ENCODE assay signal across 16 cellular contexts in genomic region chrX:46665232-46666162, GRCh38.
DNase-seq lines count a peak whose midpoint lies in the region; ATAC-seq and FAIRE-seq lines count a peak whose summit lies in the region.
"Had no signal": no experiment of that assay in that cellular context is flagged by ENCODE, and none has a peak within 500 bp of the region (broad histone marks: within the 10 kb centered on the region; RNA-seq: fewer than 3 reads in every experiment).

No MANE protein-coding gene starts in this region.

- peak overlapping the region; percentile 83 for H3K27ac Mint-ChIP-seq in activated T-cell treated with anti-CD3 and anti-CD28 coated beads, Interleukin-2, amount 50 U/mL, for 24 hours
- H3K27ac Mint-ChIP-seq in activated T-helper 2 cell treated with anti-CD3 and anti-CD28 coated beads, Interferon-gamma antibody, Interleukin-2, Interleukin-4, amounts not matched to agents 10 μg/mL and 5 μg/mL and 100 μg/mL, durations not matched to agents 14 hours and 24 hours and 36 hours: peak overlapping the region; percentile 63
- no peak overlapping the region for H3K27ac Mint-ChIP-seq in stimulated activated effector memory CD8-positive, alpha-beta T cell treated with anti-CD3 and anti-CD28 coated beads, Interleukin-12 subunit alpha, Interleukin-12 subunit beta, amount 100 ng/mL, for 72 hours

- DNase-seq in activated T-cell treated with anti-CD3 and anti-CD28 coated beads, Interleukin-2, amount 50 U/mL, for 24 hours: peak; percentile 36
- no peak for DNase-seq in activated T-cell treated with anti-CD3 and anti-CD28 coated beads for 4 hours
- DNase-seq in LHCN-M2 (ENCODE audit: low read depth): peak; percentile 16
- DNase-seq in activated T-helper 2 cell treated with anti-CD3 and anti-CD28 coated beads, Interferon-gamma antibody, Interleukin-2, Interleukin-4, amounts not matched to agents 10 μg/mL and 5 μg/mL and 100 μg/mL, durations not matched to agents 14 hours and 24 hours and 36 hours (ENCODE audit: low spot score): no peak
- no peak for DNase-seq in stimulated activated effector memory CD8-positive, alpha-beta T cell treated with anti-CD3 and anti-CD28 coated beads, Interleukin-12 subunit alpha, Interleukin-12 subunit beta, amount 100 ng/mL, for 72 hours (ENCODE audit: low spot score in 2 of 2)
- DNase-seq in RPMI8226: no peak
- no peak for DNase-seq in urothelium cell line (ENCODE audit: low spot score)
- DNase-seq in SJCRH30: no peak
- DNase-seq: activated CD8-positive, alpha-beta memory T cell treated with anti-CD3 and anti-CD28 coated beads, Interleukin-2, amount 50 U/mL, for 4 hours; DMS53; mesendoderm; NCI-H1694; nucleus accumbens; thyroid gland had no signal

- no peaks in the 10 kb centered on the region for H3K9me3 Mint-ChIP-seq in activated T-cell treated with anti-CD3 and anti-CD28 coated beads, Interleukin-2, amount 50 U/mL, for 24 hours
- H3K9me3 Mint-ChIP-seq in activated T-helper 2 cell treated with anti-CD3 and anti-CD28 coated beads, Interferon-gamma antibody, Interleukin-2, Interleukin-4, amounts not matched to agents 10 μg/mL and 5 μg/mL and 100 μg/mL, durations not matched to agents 14 hours and 24 hours and 36 hours: no peaks in the 10 kb centered on the region
- no peaks in the 10 kb centered on the region for H3K9me3 Mint-ChIP-seq in stimulated activated effector memory CD8-positive, alpha-beta T cell treated with anti-CD3 and anti-CD28 coated beads, Interleukin-12 subunit alpha, Interleukin-12 subunit beta, amount 100 ng/mL, for 72 hours

- no peaks in the 10 kb centered on the region for H3K9me3 ChIP-seq in SJCRH30 (replicated peaks)
- H3K9me3 ChIP-seq: SJSA1, thyroid gland had no signal

- ATAC-seq in stimulated activated effector memory CD8-positive, alpha-beta T cell treated with anti-CD3 and anti-CD28 coated beads, Interleukin-12 subunit alpha, Interleukin-12 subunit beta, amount 100 ng/mL, for 72 hours: peak; percentile 81

- H3K4me3 Mint-ChIP-seq in activated T-cell treated with anti-CD3 and anti-CD28 coated beads, Interleukin-2, amount 50 U/mL, for 24 hours: no peak overlapping the region
- no peak overlapping the region for H3K4me3 Mint-ChIP-seq in activated T-helper 2 cell treated with anti-CD3 and anti-CD28 coated beads, Interferon-gamma antibody, Interleukin-2, Interleukin-4, amounts not matched to agents 10 μg/mL and 5 μg/mL and 100 μg/mL, durations not matched to agents 14 hours and 24 hours and 36 hours (ENCODE audit: low read depth)
- H3K4me3 Mint-ChIP-seq in stimulated activated effector memory CD8-positive, alpha-beta T cell treated with anti-CD3 and anti-CD28 coated beads, Interleukin-12 subunit alpha, Interleukin-12 subunit beta, amount 100 ng/mL, for 72 hours: no peak overlapping the region

- H3K36me3 ChIP-seq in SJCRH30: no peaks in the 10 kb centered on the region
- H3K36me3 ChIP-seq: SJSA1, thyroid gland had no signal

- FAIRE-seq in urothelium cell line (lab: Jason Lieb, UNC): no peak
- FAIRE-seq: frontal cortex had no signal

- H3K27me3 Mint-ChIP-seq in activated T-cell treated with anti-CD3 and anti-CD28 coated beads, Interleukin-2, amount 50 U/mL, for 24 hours: peaks cover 36% of the 10 kb centered on the region
- H3K27me3 Mint-ChIP-seq in activated T-helper 2 cell treated with anti-CD3 and anti-CD28 coated beads, Interferon-gamma antibody, Interleukin-2, Interleukin-4, amounts not matched to agents 10 μg/mL and 5 μg/mL and 100 μg/mL, durations not matched to agents 14 hours and 24 hours and 36 hours (ENCODE audit: low read depth): no peaks in the 10 kb centered on the region

- no peaks in the 10 kb centered on the region for H3K27me3 ChIP-seq in SJCRH30
- H3K27me3 ChIP-seq: SJSA1, thyroid gland had no signal

- H3K27ac ChIP-seq in SJCRH30: no peak overlapping the region
- H3K27ac ChIP-seq: SJSA1, thyroid gland had no signal

- no peak overlapping the region for H3K4me3 ChIP-seq in SJCRH30
- H3K4me3 ChIP-seq: SJSA1, thyroid gland had no signal

- H3K4me1 Mint-ChIP-seq in activated T-cell treated with anti-CD3 and anti-CD28 coated beads, Interleukin-2, amount 50 U/mL, for 24 hours (ENCODE audit: low read depth): peaks cover 24% of the 10 kb centered on the region
- peaks cover 16% of the 10 kb centered on the region for H3K4me1 Mint-ChIP-seq in activated T-helper 2 cell treated with anti-CD3 and anti-CD28 coated beads, Interferon-gamma antibody, Interleukin-2, Interleukin-4, amounts not matched to agents 10 μg/mL and 5 μg/mL and 100 μg/mL, durations not matched to agents 14 hours and 24 hours and 36 hours (ENCODE audit: low read depth)
- peaks cover 11% of the 10 kb centered on the region for H3K4me1 Mint-ChIP-seq in stimulated activated effector memory CD8-positive, alpha-beta T cell treated with anti-CD3 and anti-CD28 coated beads, Interleukin-12 subunit alpha, Interleukin-12 subunit beta, amount 100 ng/mL, for 72 hours

- no peaks in the 10 kb centered on the region for H3K4me1 ChIP-seq in SJCRH30
- H3K4me1 ChIP-seq: SJSA1, thyroid gland had no signal

- H3K36me3 Mint-ChIP-seq in activated T-cell treated with anti-CD3 and anti-CD28 coated beads, Interleukin-2, amount 50 U/mL, for 24 hours (ENCODE audit: low read depth): peaks cover 34% of the 10 kb centered on the region
- peaks cover 52% of the 10 kb centered on the region for H3K36me3 Mint-ChIP-seq in activated T-helper 2 cell treated with anti-CD3 and anti-CD28 coated beads, Interferon-gamma antibody, Interleukin-2, Interleukin-4, amounts not matched to agents 10 μg/mL and 5 μg/mL and 100 μg/mL, durations not matched to agents 14 hours and 24 hours and 36 hours (ENCODE audit: low read depth)
- peaks cover 9% of the 10 kb centered on the region for H3K36me3 Mint-ChIP-seq in stimulated activated effector memory CD8-positive, alpha-beta T cell treated with anti-CD3 and anti-CD28 coated beads, Interleukin-12 subunit alpha, Interleukin-12 subunit beta, amount 100 ng/mL, for 72 hours

- intact Hi-C loops in activated T-helper 2 cell treated with anti-CD3 and anti-CD28 coated beads, Interferon-gamma antibody, Interleukin-2, Interleukin-4, amounts not matched to agents 10 μg/mL and 5 μg/mL and 100 μg/mL, durations not matched to agents 14 hours and 24 hours and 36 hours (cut with micrococcal nuclease): no loop called here

Comparison
In these comparisons a context has a peak if more than half of its experiments do, and no peak if none do; other contexts are left out.
1. DNase-seq: peak in activated T-cell treated with anti-CD3 and anti-CD28 coated beads, Interleukin-2, amount 50 U/mL, for 24 hours (single experiment) and LHCN-M2 (single experiment); none in activated T-cell treated with anti-CD3 and anti-CD28 coated beads for 4 hours (single experiment), activated T-helper 2 cell treated with anti-CD3 and anti-CD28 coated beads, Interferon-gamma antibody, Interleukin-2, Interleukin-4, amounts not matched to agents 10 μg/mL and 5 μg/mL and 100 μg/mL, durations not matched to agents 14 hours and 24 hours and 36 hours (single experiment), stimulated activated effector memory CD8-positive, alpha-beta T cell treated with anti-CD3 and anti-CD28 coated beads, Interleukin-12 subunit alpha, Interleukin-12 subunit beta, amount 100 ng/mL, for 72 hours (0 of 2), RPMI8226 (single experiment), urothelium cell line (single experiment) and SJCRH30 (0 of 2).